ENCODE assay signal across 19 cellular contexts in the genomic region with DNA sequence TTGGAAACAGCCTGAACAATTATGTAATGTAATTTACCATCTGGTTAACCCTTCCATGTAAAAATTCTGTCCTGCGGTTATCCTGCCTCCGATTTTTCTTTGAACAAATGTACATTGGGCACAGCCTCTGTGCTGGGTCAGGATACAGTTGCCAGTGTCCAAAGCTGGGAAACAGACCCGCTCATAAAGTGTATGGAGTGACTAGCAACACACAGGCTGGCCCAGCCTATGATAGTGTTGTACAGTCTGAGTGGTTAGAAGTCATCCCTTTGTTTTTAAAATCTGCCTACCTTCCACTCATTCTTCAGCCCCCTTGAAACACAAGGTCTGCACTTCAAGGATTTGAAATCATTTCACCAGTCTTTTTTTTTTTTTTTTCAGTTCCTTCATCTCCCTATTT.
"Had no signal": no experiment of that assay in that cellular context is flagged by ENCODE, and none has a peak within 500 bp of the region (broad histone marks: within the 10 kb centered on the region; RNA-seq: fewer than 3 reads in every experiment).

No MANE protein-coding gene starts in this region.

- H3K4me1 ChIP-seq: body of pancreas, foreskin keratinocyte, pancreas had no signal

- ATAC-seq: activated CD8-positive, alpha-beta memory T cell treated with anti-CD3 and anti-CD28 coated beads, Interleukin-2, amount 10 ng/mL, durations not matched to agents 7 days and 5 days; body of pancreas; foreskin keratinocyte; left lung; mucosa of descending colon; pancreas; stimulated activated effector memory CD8-positive, alpha-beta T cell treated with anti-CD3 and anti-CD28 coated beads, Interleukin-12 subunit alpha, Interleukin-12 subunit beta, amount 100 ng/mL, for 72 hours; WTC11 had no signal

- DNase-seq: activated CD4-positive, alpha-beta memory T cell treated with anti-CD3 and anti-CD28 coated beads, Interleukin-2, amount 10 ng/mL, durations not matched to agents 7 days and 5 days; activated CD4-positive, alpha-beta T cell treated with anti-CD3 and anti-CD28 coated beads for 4 hours; activated CD8-positive, alpha-beta memory T cell treated with anti-CD3 and anti-CD28 coated beads, Interleukin-2, amount 10 ng/mL, durations not matched to agents 7 days and 5 days; activated naive CD8-positive, alpha-beta T cell treated with anti-CD3 and anti-CD28 coated beads for 36 hours; amniotic stem cell; body of pancreas; dorsolateral prefrontal cortex; foreskin keratinocyte; hypothalamus; left lung; mammary epithelial cell; mucosa of descending colon; naive B cell; pancreas; sigmoid colon; stimulated activated CD4-positive, alpha-beta T cell treated with anti-CD3 and anti-CD28 coated beads, Interleukin-4, amount 100 ng/mL, for 24 hours had no signal

- H3K27me3 ChIP-seq: body of pancreas, dorsolateral prefrontal cortex, foreskin keratinocyte, left lung, pancreas, sigmoid colon had no signal

- H3K27ac Mint-ChIP-seq: activated CD4-positive, alpha-beta memory T cell treated with anti-CD3 and anti-CD28 coated beads, Interleukin-2, amount 10 ng/mL, durations not matched to agents 7 days and 5 days; activated CD8-positive, alpha-beta memory T cell treated with anti-CD3 and anti-CD28 coated beads, Interleukin-2, amount 10 ng/mL, durations not matched to agents 7 days and 5 days; activated naive CD8-positive, alpha-beta T cell treated with anti-CD3 and anti-CD28 coated beads for 36 hours; stimulated activated effector memory CD8-positive, alpha-beta T cell treated with anti-CD3 and anti-CD28 coated beads, Interleukin-12 subunit alpha, Interleukin-12 subunit beta, amount 100 ng/mL, for 72 hours; WTC11 had no signal

- H3K4me3 Mint-ChIP-seq: activated CD4-positive, alpha-beta memory T cell treated with anti-CD3 and anti-CD28 coated beads, Interleukin-2, amount 10 ng/mL, durations not matched to agents 7 days and 5 days; activated CD8-positive, alpha-beta memory T cell treated with anti-CD3 and anti-CD28 coated beads, Interleukin-2, amount 10 ng/mL, durations not matched to agents 7 days and 5 days; activated naive CD8-positive, alpha-beta T cell treated with anti-CD3 and anti-CD28 coated beads for 36 hours; naive B cell; stimulated activated effector memory CD8-positive, alpha-beta T cell treated with anti-CD3 and anti-CD28 coated beads, Interleukin-12 subunit alpha, Interleukin-12 subunit beta, amount 100 ng/mL, for 72 hours; WTC11 had no signal

- H3K27me3 Mint-ChIP-seq: activated CD4-positive, alpha-beta memory T cell treated with anti-CD3 and anti-CD28 coated beads, Interleukin-2, amount 10 ng/mL, durations not matched to agents 7 days and 5 days; activated CD8-positive, alpha-beta memory T cell treated with anti-CD3 and anti-CD28 coated beads, Interleukin-2, amount 10 ng/mL, durations not matched to agents 7 days and 5 days; activated naive CD8-positive, alpha-beta T cell treated with anti-CD3 and anti-CD28 coated beads for 36 hours; naive B cell had no signal

- H3K9me3 Mint-ChIP-seq: activated CD4-positive, alpha-beta memory T cell treated with anti-CD3 and anti-CD28 coated beads, Interleukin-2, amount 10 ng/mL, durations not matched to agents 7 days and 5 days; activated naive CD8-positive, alpha-beta T cell treated with anti-CD3 and anti-CD28 coated beads for 36 hours; naive B cell; stimulated activated effector memory CD8-positive, alpha-beta T cell treated with anti-CD3 and anti-CD28 coated beads, Interleukin-12 subunit alpha, Interleukin-12 subunit beta, amount 100 ng/mL, for 72 hours; WTC11 had no signal

- H3K4me3 ChIP-seq: body of pancreas, dorsolateral prefrontal cortex, left lung, mucosa of descending colon, pancreas, sigmoid colon, thoracic aorta had no signal

- H3K4me1 Mint-ChIP-seq: naive B cell, WTC11 had no signal

- H3K27ac ChIP-seq: body of pancreas, foreskin keratinocyte, pancreas had no signal

- H3K9me3 ChIP-seq: body of pancreas, left lung, mucosa of descending colon, pancreas, sigmoid colon, thoracic aorta had no signal
